In the genomic region with DNA sequence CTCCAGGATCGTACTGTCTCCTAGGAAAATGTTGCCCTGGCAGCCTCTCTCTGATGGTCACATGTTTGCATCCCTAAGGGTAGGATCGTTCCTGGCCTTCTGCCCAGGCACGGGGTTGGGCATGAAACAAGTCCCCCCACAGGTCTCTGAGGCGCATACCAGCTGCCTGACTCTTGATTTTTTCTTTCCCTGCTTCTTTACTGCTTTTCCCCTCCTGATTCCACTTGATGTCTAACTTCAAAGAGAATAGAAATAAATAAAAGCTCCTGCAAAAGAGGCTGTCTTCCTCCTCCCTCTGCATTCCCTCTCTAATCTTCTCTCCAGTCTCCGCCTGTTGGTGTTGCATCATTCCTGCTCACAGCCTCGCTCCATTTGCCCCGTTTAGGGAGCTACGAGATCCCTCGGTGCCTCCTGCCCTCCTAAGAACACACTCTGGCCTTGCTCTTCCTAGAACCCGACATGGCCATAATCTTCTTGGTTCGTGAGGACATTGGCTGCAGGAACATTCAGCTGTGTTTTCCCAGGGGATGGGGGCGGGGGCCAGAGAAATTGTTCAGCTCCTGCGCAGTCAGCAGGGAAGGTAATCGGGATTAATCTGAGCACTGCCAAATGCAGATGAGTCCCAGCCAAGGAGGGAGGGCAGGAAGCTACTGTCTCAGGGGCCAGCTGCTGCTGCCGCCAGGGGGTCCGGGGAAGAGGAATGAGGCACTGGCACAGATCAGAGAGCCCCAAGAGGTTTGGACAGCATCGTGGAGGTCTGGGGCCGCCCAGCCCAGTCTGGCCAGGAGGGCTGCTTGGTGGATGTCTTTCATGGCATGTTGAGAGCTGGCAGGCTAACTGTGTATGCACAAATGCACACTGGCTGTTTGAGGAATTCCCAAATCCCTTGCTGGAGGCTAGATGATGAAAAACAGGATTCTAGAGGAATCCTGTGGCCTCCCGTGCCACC, we compare ENCODE assay signal across 1 cellular context.
TF ChIP-seq lines count a peak whose summit lies in the region.

No MANE protein-coding gene starts in this region.

TF ChIP-seq in H1, 55 proteins besides CTCF, POLR2A, EP300 and RAD21 (continues in another document):
- TF ChIP-seq CBX5 (IDR thresholded peaks at IDR 0.05; ENCODE audit: low read depth, low read length) (no peak), BCL11A (IDR thresholded peaks at IDR 0.05; ENCODE audit: low read depth in 2 of 2, low read length in 2 of 2) (no peak), POU5F1 (IDR thresholded peaks at IDR 0.05; ENCODE audit: low read depth, low read length) (no peak), CHD2 (IDR thresholded peaks at IDR 0.05; ENCODE audit: low read length) (no peak), RBBP5 (IDR thresholded peaks at IDR 0.05; ENCODE audit: borderline replicate concordance, low read depth, low read length) (0 out of 2 replicates have a peak, but pooled peaks have one; percentile 49), HDAC2 (IDR thresholded peaks at IDR 0.05; ENCODE audit: borderline replicate concordance in 1 of 2, low read depth in 2 of 2, low read length in 2 of 2) (no peak), KDM5A (IDR thresholded peaks at IDR 0.05; ENCODE audit: low read length) (no peak), CBX8 (IDR thresholded peaks at IDR 0.05; ENCODE audit: borderline replicate concordance, low read depth, low read length) (no peak), KDM1A (IDR thresholded peaks at IDR 0.05; ENCODE audit: borderline replicate concordance, low read length) (peak; percentile 8; the same call in 1 of the 2 replicates), TBP (IDR thresholded peaks at IDR 0.05; ENCODE audit: low read depth, low read length) (no peak), SAP30 (IDR thresholded peaks at IDR 0.05; ENCODE audit: insufficient read depth, insufficient replicate concordance, low read length) (no peak), RNF2 (IDR thresholded peaks at IDR 0.05; ENCODE audit: borderline replicate concordance, low read depth, low read length, missing control alignments, poor library complexity, severe bottlenecking) (no peak), TAF7 (optimal IDR thresholded peaks at IDR 0.05; ENCODE audit: borderline replicate concordance, low read depth, low read length) (peak; percentile 26), RXRA (IDR thresholded peaks at IDR 0.05; ENCODE audit: insufficient read depth, low read depth, low read length) (no peak), TCF12 (IDR thresholded peaks at IDR 0.05; ENCODE audit: low read depth, low read length) (0 out of 2 replicates have a peak, but pooled peaks have one; percentile 18), SIRT6 (IDR thresholded peaks at IDR 0.05; ENCODE audit: low read length) (no peak), SP1 (IDR thresholded peaks at IDR 0.05; ENCODE audit: low read depth, low read length) (no peak), KDM4A (IDR thresholded peaks at IDR 0.05; ENCODE audit: low read depth, low read length, severe bottlenecking) (no peak), CHD1 (IDR thresholded peaks at IDR 0.05; ENCODE audit: low read depth, low read length) (no peak), NRF1 (IDR thresholded peaks at IDR 0.05; ENCODE audit: low read depth, low read length) (no peak), SP4 (IDR thresholded peaks at IDR 0.05; ENCODE audit: low read length) (0 out of 2 replicates have a peak, but pooled peaks have one; percentile 56), GABPA (IDR thresholded peaks at IDR 0.05; ENCODE audit: borderline replicate concordance, insufficient read depth, low read length) (no peak), SIX5 (IDR thresholded peaks at IDR 0.05; ENCODE audit: low read depth, low read length) (no peak), CREB1 (IDR thresholded peaks at IDR 0.05) (no peak), SUZ12 (IDR thresholded peaks at IDR 0.05; ENCODE audit: low read length) (no peak), CHD7 (IDR thresholded peaks at IDR 0.05; ENCODE audit: insufficient replicate concordance, low read length) (no peak), ZNF274 (IDR thresholded peaks at IDR 0.05; ENCODE audit: borderline replicate concordance, extremely low read depth, low read length) (no peak), YY1 (IDR thresholded peaks at IDR 0.05; ENCODE audit: low read depth, low read length) (0 out of 2 replicates have a peak, but pooled peaks have one; percentile 3), SP2 (IDR thresholded peaks at IDR 0.05; ENCODE audit: low read length) (no peak), USF2 (IDR thresholded peaks at IDR 0.05; ENCODE audit: low read length) (no peak), RFX5 (IDR thresholded peaks at IDR 0.05; ENCODE audit: borderline replicate concordance, low read depth, low read length) (no peak), MAFK (IDR thresholded peaks at IDR 0.05; ENCODE audit: low read depth, low read length) (no peak), POLR2AphosphoS5 (IDR thresholded peaks at IDR 0.05; ENCODE audit: low read depth, low read length) (peak; percentile 21; the same call in 1 of the 2 replicates), FOSL1 (IDR thresholded peaks at IDR 0.05; ENCODE audit: insufficient read depth, low read depth, low read length) (no peak), EZH2 (IDR thresholded peaks at IDR 0.05; ENCODE audit: low read depth, low read length, severe bottlenecking) (no peak), TAF1 (IDR thresholded peaks at IDR 0.05; ENCODE audit: low read depth, low read length) (peak; percentile 37), MAX (IDR thresholded peaks at IDR 0.05) (peak; percentile 54; the same call in 1 of the 2 replicates), ATF3 (IDR thresholded peaks at IDR 0.05; ENCODE audit: insufficient read depth, low read depth, low read length) (peak; percentile 84), PHF8 (conservative IDR thresholded peaks at IDR 0.05; ENCODE audit: low read depth, low read length) (no peak; the same call in 1 of the 2 replicates), GTF2F1 (IDR thresholded peaks at IDR 0.05; ENCODE audit: borderline replicate concordance, low read depth, low read length) (no peak), ASH2L (IDR thresholded peaks at IDR 0.05; ENCODE audit: low read length) (peak; percentile 87), SRF (IDR thresholded peaks at IDR 0.05; ENCODE audit: low read depth, low read length) (no peak), BRCA1 (IDR thresholded peaks at IDR 0.05; ENCODE audit: low read depth, low read length) (no peak), HDAC6 (IDR thresholded peaks at IDR 0.05; ENCODE audit: low read depth, low read length) (no peak), SIN3A (conservative IDR thresholded peaks at IDR 0.05 in 1 of 2, IDR thresholded peaks at IDR 0.05 in 1 of 2; ENCODE audit: low read depth in 1 of 2, low read length in 2 of 2) (no peak), TEAD4 (IDR thresholded peaks at IDR 0.05; ENCODE audit: low read depth, low read length) (no peak), JUND (IDR thresholded peaks at IDR 0.05; ENCODE audit: low read length) (peak; percentile 75), BACH1 (IDR thresholded peaks at IDR 0.05; ENCODE audit: low read length) (no peak), CTBP2 (IDR thresholded peaks at IDR 0.05; ENCODE audit: borderline replicate concordance, insufficient read depth, insufficient read length, low read length) (no peak), JUN (IDR thresholded peaks at IDR 0.05; ENCODE audit: low read depth, low read length) (no peak), NANOG (IDR thresholded peaks at IDR 0.05; ENCODE audit: insufficient read depth, low read depth, low read length, poor library complexity, severe bottlenecking) (no peak), CEBPB (IDR thresholded peaks at IDR 0.05; ENCODE audit: low read depth, low read length) (peak; percentile 96), EGR1 (IDR thresholded peaks at IDR 0.05; ENCODE audit: borderline replicate concordance, low read depth, low read length) (no peak)
- TF ChIP-seq, protein P1, sequence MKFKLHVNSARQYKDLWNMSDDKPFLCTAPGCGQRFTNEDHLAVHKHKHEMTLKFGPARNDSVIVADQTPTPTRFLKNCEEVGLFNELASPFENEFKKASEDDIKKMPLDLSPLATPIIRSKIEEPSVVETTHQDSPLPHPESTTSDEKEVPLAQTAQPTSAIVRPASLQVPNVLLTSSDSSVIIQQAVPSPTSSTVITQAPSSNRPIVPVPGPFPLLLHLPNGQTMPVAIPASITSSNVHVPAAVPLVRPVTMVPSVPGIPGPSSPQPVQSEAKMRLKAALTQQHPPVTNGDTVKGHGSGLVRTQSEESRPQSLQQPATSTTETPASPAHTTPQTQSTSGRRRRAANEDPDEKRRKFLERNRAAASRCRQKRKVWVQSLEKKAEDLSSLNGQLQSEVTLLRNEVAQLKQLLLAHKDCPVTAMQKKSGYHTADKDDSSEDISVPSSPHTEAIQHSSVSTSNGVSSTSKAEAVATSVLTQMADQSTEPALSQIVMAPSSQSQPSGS (IDR thresholded peaks at IDR 0.05; ENCODE audit: low read length) = no peak
